In the genomic region with DNA sequence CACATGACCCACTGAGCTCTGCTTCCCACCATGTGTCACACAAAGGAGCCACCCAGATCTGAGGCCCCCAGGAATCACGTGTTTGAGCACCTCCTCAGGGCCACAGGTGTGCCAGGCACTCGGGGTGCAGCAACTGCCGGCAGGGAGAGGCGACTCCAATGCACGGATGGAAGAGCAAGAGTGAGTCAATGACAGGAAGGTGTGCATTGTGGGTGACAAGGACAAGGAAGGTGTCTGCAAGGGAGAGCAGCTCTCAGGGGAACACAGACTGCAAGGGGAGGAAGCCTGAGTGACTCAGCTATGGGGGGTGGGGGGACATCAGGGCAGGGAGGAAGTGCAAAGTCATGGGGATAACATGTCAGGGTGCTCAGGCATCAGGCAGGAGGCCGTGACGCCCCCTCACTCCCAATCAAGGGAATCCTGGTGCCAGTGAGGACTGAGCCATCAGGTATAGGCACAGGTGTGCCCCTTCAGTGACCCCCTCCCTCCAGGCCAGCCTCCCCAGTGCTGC, we compare ENCODE assay signal across 10 cellular contexts.
DNase-seq lines count a peak whose midpoint lies in the region; ATAC-seq, FAIRE-seq and TF ChIP-seq lines count a peak whose summit lies in the region.
"Had no signal": no experiment of that assay in that cellular context is flagged by ENCODE, and none has a peak within 500 bp of the region (broad histone marks: within the 10 kb centered on the region; RNA-seq: fewer than 3 reads in every experiment).

No MANE protein-coding gene starts in this region.

- H3K79me1 ChIP-seq in mesendoderm (ENCODE audit: low read length), result no peaks in the 10 kb centered on the region

- peaks cover 66 to 100% (median 98%) of the 10 kb centered on the region in 10 experiments for H3K4me1 ChIP-seq in BLaER1 treated with 17β-estradiol and CSF1 and Interleukin-3, amounts not matched to agents 10 nM and 100 nM
- H3K4me1 ChIP-seq in mesendoderm (ENCODE audit: control insufficient read depth, low read depth, low read length) (no peaks in the 10 kb centered on the region), gastroesophageal sphincter (no peaks in the 10 kb centered on the region)
- H3K4me1 ChIP-seq: gastrocnemius medialis, prostate gland had no signal

- H4K20me1 ChIP-seq in BLaER1 treated with 17β-estradiol and CSF1 and Interleukin-3, amounts not matched to agents 10 nM and 100 nM, result peaks cover 0 to 13% (median 0%) of the 10 kb centered on the region in 11 experiments; a peak in 2 of 22 replicates

- peaks cover 9 to 86% (median 67%) of the 10 kb centered on the region in 11 experiments; a peak in 20 of 22 replicates for H3K36me3 ChIP-seq in BLaER1 treated with 17β-estradiol and CSF1 and Interleukin-3, amounts not matched to agents 10 nM and 100 nM
- H3K36me3 ChIP-seq in mesendoderm (ENCODE audit: control insufficient read depth, insufficient read depth, low read length) (no peaks in the 10 kb centered on the region), gastroesophageal sphincter (peaks cover 0 to 81% of the 10 kb centered on the region in 2 donors)
- H3K36me3 ChIP-seq: prostate gland had no signal

- no peak for ATAC-seq in gastroesophageal sphincter
- ATAC-seq: gastrocnemius medialis had no signal

- DNase-seq in HTR-8/SVneo (ENCODE audit: insufficient read length, low spot score), result peak; percentile 30
- peak; percentile 12 for DNase-seq in activated T-cell treated with anti-CD3 and anti-CD28 coated beads for 48 hours (ENCODE audit: low read depth)
- DNase-seq in mesendoderm, result peak; percentile 18
- no peak for DNase-seq in GM19239 (ENCODE audit: insufficient read length, low spot score)
- no peak for DNase-seq in NCI-H1930 (lab: John Stamatoyannopoulos, UW)
- DNase-seq in NCI-H1048 (lab: John Stamatoyannopoulos, UW), result no peak
- DNase-seq: gastrocnemius medialis had no signal

- peak; percentile 4 for FAIRE-seq in HTR-8/SVneo (lab: Jason Lieb, UNC)
- no peak for FAIRE-seq in GM19239 (lab: Jason Lieb, UNC)

- no peak overlapping the region for H3K4ac ChIP-seq in mesendoderm (ENCODE audit: low read depth, low read length)

- no peak overlapping the region for H2BK120ac ChIP-seq in mesendoderm (ENCODE audit: low read depth, low read length)

- H3K56ac ChIP-seq in mesendoderm (ENCODE audit: low read length), result peak overlapping the region; percentile 22

- H3K4me3 ChIP-seq in BLaER1 treated with 17β-estradiol and CSF1 and Interleukin-3, amounts not matched to agents 10 nM and 100 nM, result peak overlapping the region in 3 of 10 experiments; percentile 5 to 29 (median 22); a peak in 5 of 20 replicates
- no peak overlapping the region for H3K4me3 ChIP-seq in mesendoderm (ENCODE audit: low read length)
- no peak overlapping the region for H3K4me3 ChIP-seq in gastroesophageal sphincter
- H3K4me3 ChIP-seq: gastrocnemius medialis, prostate gland had no signal

- H3K9ac ChIP-seq in BLaER1 treated with 17β-estradiol and CSF1 and Interleukin-3, amounts not matched to agents 10 nM and 100 nM, result peak overlapping the region; percentile 23 to 83 (median 76); a peak in 18 of 22 replicates
- no peak overlapping the region for H3K9ac ChIP-seq in mesendoderm (ENCODE audit: low read length)

- H4K8ac ChIP-seq in mesendoderm (ENCODE audit: low read depth, low read length), result no peak overlapping the region

- H2AK5ac ChIP-seq in mesendoderm (ENCODE audit: low read length), result no peak overlapping the region

- no peak overlapping the region for H3K23ac ChIP-seq in mesendoderm (ENCODE audit: low read length)

- no peaks in the 10 kb centered on the region; a peak in 1 of 22 replicates for H3K9me3 ChIP-seq in BLaER1 treated with 17β-estradiol and CSF1 and Interleukin-3, amounts not matched to agents 10 nM and 100 nM (replicated peaks in 1 of 11)
- no peaks in the 10 kb centered on the region for H3K9me3 ChIP-seq in gastroesophageal sphincter
- H3K9me3 ChIP-seq: gastrocnemius medialis, prostate gland had no signal

- TF ChIP-seq EP300 in gastroesophageal sphincter (IDR thresholded peaks at IDR 0.05), result no peak

- no peak overlapping the region for H2BK15ac ChIP-seq in mesendoderm (replicated peaks; ENCODE audit: low read depth)

- no peak for TF ChIP-seq POLR2A in gastroesophageal sphincter (IDR thresholded peaks at IDR 0.05)

- no peak overlapping the region for H4K5ac ChIP-seq in mesendoderm (ENCODE audit: low read length)

- H3K27ac ChIP-seq in BLaER1 treated with 17β-estradiol and CSF1 and Interleukin-3, amounts not matched to agents 10 nM and 100 nM, result peak overlapping the region in 10 of 11 experiments; percentile 62 to 97 (median 94); a peak in 21 of 22 replicates
- H3K27ac ChIP-seq in mesendoderm (ENCODE audit: low read depth, low read length), result no peak overlapping the region
- H3K27ac ChIP-seq in gastroesophageal sphincter, result no peak overlapping the region
- H3K27ac ChIP-seq: gastrocnemius medialis, prostate gland had no signal

- TF ChIP-seq CTCF in gastroesophageal sphincter (IDR thresholded peaks at IDR 0.05), result no peak

- no peak overlapping the region for H3K18ac ChIP-seq in mesendoderm (ENCODE audit: low read length)

- WGBS in mesendoderm (ENCODE audit: extremely low coverage, insufficient coverage, low lambda C conversion rate), result no CpG with 5 or more reads among the region's 7 CpGs
- 50 to 100% methylated on average over 1 of the region's 7 CpGs for WGBS in gastroesophageal sphincter (ENCODE audit: low coverage in 1 of 2), 2 donors

- no peak overlapping the region for H2BK5ac ChIP-seq in mesendoderm (ENCODE audit: low read length)

- peak overlapping the region; percentile 83 to 99 (median 97) for H3K4me2 ChIP-seq in BLaER1 treated with 17β-estradiol and CSF1 and Interleukin-3, amounts not matched to agents 10 nM and 100 nM
- H3K4me2 ChIP-seq in mesendoderm (ENCODE audit: low read length), result no peak overlapping the region

- H3K27me3 ChIP-seq in BLaER1 treated with 17β-estradiol and CSF1 and Interleukin-3, amounts not matched to agents 10 nM and 100 nM, result no peaks in the 10 kb centered on the region
- no peaks in the 10 kb centered on the region for H3K27me3 ChIP-seq in mesendoderm (ENCODE audit: insufficient read depth, low read length, poor library complexity)
- no peaks in the 10 kb centered on the region for H3K27me3 ChIP-seq in gastroesophageal sphincter
- H3K27me3 ChIP-seq: gastrocnemius medialis had no signal

- no peaks in the 10 kb centered on the region for H3K79me2 ChIP-seq in mesendoderm (ENCODE audit: control insufficient read depth, insufficient read depth, low read length)

Comparison
In these comparisons a context has a peak if more than half of its experiments do, and no peak if none do; other contexts are left out.
1. H3K27ac ChIP-seq: peak in BLaER1 treated with 17β-estradiol and CSF1 and Interleukin-3, amounts not matched to agents 10 nM and 100 nM (10 of 11); none in mesendoderm (single experiment) and gastroesophageal sphincter (0 of 4).
2. DNase-seq: peak in HTR-8/SVneo (single experiment), activated T-cell treated with anti-CD3 and anti-CD28 coated beads for 48 hours (single experiment) and mesendoderm (single experiment); none in GM19239 (single experiment), NCI-H1930 (0 of 2) and NCI-H1048 (single experiment).